Comparison of ENCODE assay signal across 10 cellular contexts in genomic region chr11:126153999-126154398, GRCh38. TPM values are rescaled to one million over a fixed set of nuclear protein-coding genes. Genes with fewer than 3 reads are reported as not detected.
DNase-seq lines count a peak whose midpoint lies in the region; ATAC-seq, FAIRE-seq and TF ChIP-seq lines count a peak whose summit lies in the region.
"Had no signal": no experiment of that assay in that cellular context is flagged by ENCODE, and none has a peak within 500 bp of the region (broad histone marks: within the 10 kb centered on the region; RNA-seq: fewer than 3 reads in every experiment).

No MANE protein-coding gene starts in this region.

- WGBS in HepG2 (ENCODE audit: low lambda C conversion rate) = 93% methylated on average over 6 of the region's 6 CpGs

- DNase-seq in BJ (ENCODE audit: low read depth) (peak; percentile 62), adipocyte (ENCODE audit: low read depth) (peak; percentile 56), HepG2 (ENCODE audit: low spot score) (no peak), GDM1 (lab: John Stamatoyannopoulos, UW) (no peak), HAP-1 (ENCODE audit: low spot score in 2 of 2) (no peak)
- DNase-seq: CD4-positive, alpha-beta T cell; upper lobe of left lung had no signal

- no peak overlapping the region for H3K4me2 ChIP-seq in HepG2 (ENCODE audit: low read depth, low read length)

- ATAC-seq in HepG2 (no peak), HG03354 (IDR thresholded peaks at IDR 0.05; ENCODE audit: poor library complexity, severe bottlenecking, unreplicated experiment) (no peak), HG02763 (IDR thresholded peaks at IDR 0.05; ENCODE audit: unreplicated experiment) (no peak)

- peaks cover 8% of the 10 kb centered on the region for H3K4me1 ChIP-seq in HEK293 (ENCODE audit: control insufficient read depth, insufficient read depth, low read length)
- peaks cover 16% of the 10 kb centered on the region for H3K4me1 ChIP-seq in adipocyte (ENCODE audit: control insufficient read depth, insufficient read depth, low read length)
- peaks cover 70% of the 10 kb centered on the region for H3K4me1 ChIP-seq in HepG2 (ENCODE audit: insufficient read depth, low read length)
- no peaks in the 10 kb centered on the region for H3K4me1 ChIP-seq in HAP-1
- H3K4me1 ChIP-seq: upper lobe of left lung had no signal

- POLR2A ChIA-PET in BJ (lab: Charles Lee) (interaction anchor here (1.7 kb wide), 1 partner anchor 9 kb away, joined by 6 read pairs; no protein-coding TSS in a partner anchor), HEK293 (lab: Yijun Ruan, JAX) (interaction anchor here (0.5 to 1.5 kb wide), 2 partner anchors 15 to 85 kb away, joined by 3 to 8 read pairs; no protein-coding TSS in a partner anchor), HepG2 (lab: Yijun Ruan, JAX) (interaction anchor here (0.6 to 1.4 kb wide), 2 partner anchors 33 to 169 kb away, joined by 3 to 4 read pairs; no protein-coding TSS in a partner anchor)

- TF ChIP-seq POLR2A in HepG2 (IDR thresholded peaks at IDR 0.05; ENCODE audit: insufficient read depth in 1 of 2, low read depth in 2 of 2, low read length in 2 of 2) = no peak

- no peak for FAIRE-seq in HepG2 (lab: Jason Lieb, UNC)

- CTCF ChIA-PET in BJ (lab: Yijun Ruan, JAX) = interaction anchor here (0.9 to 1.4 kb wide), 5 partner anchors 9 to 50 kb away, joined by 3 to 4 read pairs (median 3); no protein-coding TSS in a partner anchor
- CTCF ChIA-PET in HEK293 (lab: Yijun Ruan, JAX) = interaction anchor here (0.9 to 1.9 kb wide), 4 partner anchors 15 to 92 kb away, joined by 3 to 7 read pairs (median 4); no protein-coding TSS in a partner anchor
- CTCF ChIA-PET in HepG2 (lab: Yijun Ruan, JAX; ENCODE audit: low intra/inter-chr PET ratio, low total read pairs) = no interaction called here

- H3K4me3 ChIP-seq in BJ (ENCODE audit: low read depth, low read length) = no peak overlapping the region
- no peak overlapping the region for H3K4me3 ChIP-seq in HEK293 (ENCODE audit: low read depth, low read length)
- H3K4me3 ChIP-seq in adipocyte (ENCODE audit: low read length) = no peak overlapping the region
- H3K4me3 ChIP-seq in HepG2 (replicated peaks in 1 of 3; ENCODE audit: insufficient read depth in 1 of 3, low read depth in 2 of 3, low read length in 3 of 3) = no peak overlapping the region
- no peak overlapping the region for H3K4me3 ChIP-seq in HAP-1
- H3K4me3 ChIP-seq: upper lobe of left lung had no signal

- no peaks in the 10 kb centered on the region for H3K9me3 ChIP-seq in HEK293 (ENCODE audit: control insufficient read depth, insufficient read depth, low read depth, low read length)
- H3K9me3 ChIP-seq in adipocyte (ENCODE audit: control insufficient read depth, low read length) = peaks cover 12% of the 10 kb centered on the region
- H3K9me3 ChIP-seq in HepG2 (ENCODE audit: low read length) = no peaks in the 10 kb centered on the region
- no peaks in the 10 kb centered on the region for H3K9me3 ChIP-seq in HAP-1

- TF ChIP-seq CTCF in BJ (IDR thresholded peaks at IDR 0.05; ENCODE audit: insufficient read depth, low read depth, low read length) (no peak), HEK293 (tag by site-specific recombination; IDR thresholded peaks at IDR 0.05) (no peak), HepG2 (CRISPR knock-in tag; IDR thresholded peaks at IDR 0.05) (no peak)

- in situ Hi-C loops in HepG2 (cut with HindIII; ENCODE audit: extremely low pct_ligation_motif_present, low pct_unique_long_range_greater_than_20kb) (no loop called here), HAP-1 (cut with MboI; ENCODE audit: low sequenced_read_pairs) (no loop called here)

- no peaks in the 10 kb centered on the region for H3K79me2 ChIP-seq in HepG2 (ENCODE audit: insufficient read depth, low read length)

- H3K36me3 ChIP-seq in BJ (ENCODE audit: control insufficient read depth, insufficient read depth, low read length) = no peaks in the 10 kb centered on the region
- no peaks in the 10 kb centered on the region for H3K36me3 ChIP-seq in HEK293 (ENCODE audit: control insufficient read depth in 2 of 2, insufficient read depth in 1 of 2, low read length in 2 of 2)
- H3K36me3 ChIP-seq in adipocyte (ENCODE audit: control insufficient read depth, insufficient read depth, low read length, severe bottlenecking) = no peaks in the 10 kb centered on the region
- H3K36me3 ChIP-seq in HepG2 (replicated peaks in 1 of 2; ENCODE audit: control insufficient read depth in 1 of 2, insufficient read depth in 2 of 2, low read length in 2 of 2) = no peaks in the 10 kb centered on the region
- no peaks in the 10 kb centered on the region for H3K36me3 ChIP-seq in HAP-1 (replicated peaks)
- H3K36me3 ChIP-seq: upper lobe of left lung had no signal

- intact Hi-C loops in HepG2 (cut with micrococcal nuclease; ENCODE audit: unreplicated experiment) = no loop called here

- no TSS peak for BruUV-seq in HepG2 (replicated peaks; lab: Mats Ljungman, UMichigan)

- TF ChIP-seq RAD21 in HepG2 (CRISPR knock-in tag; IDR thresholded peaks at IDR 0.05) = no peak

- H2AFZ ChIP-seq in HepG2 (ENCODE audit: low read length) = no peak overlapping the region

- peaks cover 23% of the 10 kb centered on the region for H3K27me3 ChIP-seq in BJ (ENCODE audit: control insufficient read depth, insufficient read depth, low read length)
- H3K27me3 ChIP-seq in adipocyte (replicated peaks; ENCODE audit: control insufficient read depth, insufficient read depth, low read length) = no peaks in the 10 kb centered on the region
- no peaks in the 10 kb centered on the region for H3K27me3 ChIP-seq in HepG2 (ENCODE audit: control insufficient read depth in 1 of 2, insufficient read depth in 2 of 2, low read length in 2 of 2)
- H3K27me3 ChIP-seq in HAP-1 (ENCODE audit: low read depth) = no peaks in the 10 kb centered on the region
- H3K27me3 ChIP-seq: upper lobe of left lung had no signal

- H3K27ac ChIP-seq in HEK293 (ENCODE audit: extremely low read depth, low read depth, low read length) (no peak overlapping the region), HepG2 (ENCODE audit: extremely low read length, insufficient read depth, low read length) (no peak overlapping the region)
- H3K27ac ChIP-seq: upper lobe of left lung had no signal

- no peak for TF ChIP-seq EP300 in HepG2 (IDR thresholded peaks at IDR 0.05; ENCODE audit: low read depth in 2 of 2, low read length in 2 of 2)
- no peak for TF ChIP-seq EP300 in HepG2 (CRISPR knock-in tag; IDR thresholded peaks at IDR 0.05; ENCODE audit: borderline replicate concordance)

- H3K9ac ChIP-seq in adipocyte (ENCODE audit: low read length) = no peak overlapping the region
- H3K9ac ChIP-seq in HepG2 (ENCODE audit: insufficient read depth, low read depth, low read length) = no peak overlapping the region

- H4K20me1 ChIP-seq in HepG2 (ENCODE audit: insufficient read depth, low read length) = no peaks in the 10 kb centered on the region

RNA-seq across cellular contexts. Expression of gene RPUSD4, which starts 57.5 kb away (rescaled TPM):
- polyA plus RNA-seq in BJ (2011; rRNA removed) (18.9 and 31.8 TPM in 2 replicates), HepG2 (2011; rRNA removed) (51.6 and 52.9 TPM in 2 replicates)
- polyA minus RNA-seq in BJ (2011; rRNA and poly(A)+ RNA removed) = 24.2 and 46.9 TPM in 2 replicates
- total RNA-seq in HepG2 (2016; rRNA removed; fragmentation: Illumina TruSeq; extraction: Trizol) = 45.0 and 45.6 TPM in 2 replicates
- 11.4 and 11.5 TPM in 2 replicates for total RNA-seq in HepG2 (2016; cell fraction: cytosol; rRNA removed; fragmentation: Illumina TruSeq; extraction: Trizol; ENCODE audit: low read depth)
- total RNA-seq in HepG2 (2016; cell fraction: insoluble cytoplasmic fraction; rRNA removed; fragmentation: Illumina TruSeq; extraction: Trizol) = 46.3 and 47.2 TPM in 2 replicates
- total RNA-seq in HepG2 (2016; cell fraction: membrane; rRNA removed; fragmentation: Illumina TruSeq; extraction: Trizol) = 25.9 and 29.8 TPM in 2 replicates
- total RNA-seq in HepG2 (2016; cell fraction: nucleus; rRNA removed; fragmentation: Illumina TruSeq; extraction: Trizol) = 46.8 and 51.8 TPM in 2 replicates
- polyA plus RNA-seq in HepG2 (2011; cell fraction: cytosol; rRNA removed) = 42.4 and 53.0 TPM in 2 replicates
- 68.4 and 69.6 TPM in 2 replicates for polyA plus RNA-seq in HepG2 (2011; cell fraction: nucleus; rRNA removed)
- polyA plus RNA-seq in HepG2 (2012) = 36.1 and 41.1 TPM in 2 replicates
- 6.0 and 7.2 TPM in 2 replicates for polyA plus RNA-seq in HepG2 (2016; cell fraction: cytosol; fragmentation: Illumina TruSeq; extraction: Trizol; ENCODE audit: low read depth)
- 43.9 and 44.1 TPM in 2 replicates for polyA plus RNA-seq in HepG2 (2016; cell fraction: insoluble cytoplasmic fraction; fragmentation: Illumina TruSeq; extraction: Trizol; ENCODE audit: low read depth)
- polyA plus RNA-seq in HepG2 (2016; cell fraction: membrane; fragmentation: Illumina TruSeq; extraction: Trizol; ENCODE audit: low read depth) = 16.2 and 17.9 TPM in 2 replicates
- polyA plus RNA-seq in HepG2 (2016; cell fraction: nucleus; fragmentation: Illumina TruSeq; extraction: Trizol; ENCODE audit: insufficient read depth, low read depth) = 85.9 and 93.8 TPM in 2 replicates
- polyA minus RNA-seq in HepG2 (2011; rRNA and poly(A)+ RNA removed; ENCODE audit: low replicate concordance) = 74.1 and 168 TPM in 2 replicates
- polyA minus RNA-seq in HepG2 (2011; cell fraction: cytosol; rRNA and poly(A)+ RNA removed) = 31.0 and 34.3 TPM in 2 replicates
- 60.8 and 66.2 TPM in 2 replicates for polyA minus RNA-seq in HepG2 (2011; cell fraction: nucleus; rRNA and poly(A)+ RNA removed)

RNA-seq across cellular contexts. Expression of gene FAM118B, which starts 57.6 kb away (rescaled TPM):
- polyA plus RNA-seq in BJ (2011; rRNA removed) = 14.2 and 24.5 TPM in 2 replicates
- 5.2 and 5.5 TPM in 2 replicates for polyA minus RNA-seq in BJ (2011; rRNA and poly(A)+ RNA removed)
- total RNA-seq in HepG2 (2016; rRNA removed; fragmentation: Illumina TruSeq; extraction: Trizol) = 25.7 and 30.9 TPM in 2 replicates
- total RNA-seq in HepG2 (2016; cell fraction: cytosol; rRNA removed; fragmentation: Illumina TruSeq; extraction: Trizol; ENCODE audit: low read depth) = 4.3 and 4.7 TPM in 2 replicates
- 25.2 and 33.9 TPM in 2 replicates for total RNA-seq in HepG2 (2016; cell fraction: insoluble cytoplasmic fraction; rRNA removed; fragmentation: Illumina TruSeq; extraction: Trizol)
- 11.4 and 12.1 TPM in 2 replicates for total RNA-seq in HepG2 (2016; cell fraction: membrane; rRNA removed; fragmentation: Illumina TruSeq; extraction: Trizol)
- 17.6 and 18.5 TPM in 2 replicates for total RNA-seq in HepG2 (2016; cell fraction: nucleus; rRNA removed; fragmentation: Illumina TruSeq; extraction: Trizol)
- polyA plus RNA-seq in HepG2 (2011; rRNA removed) = 10.2 and 10.4 TPM in 2 replicates
- 6.6 and 10.7 TPM in 2 replicates for polyA plus RNA-seq in HepG2 (2011; cell fraction: cytosol; rRNA removed)
- 3.4 and 4.2 TPM in 2 replicates for polyA plus RNA-seq in HepG2 (2011; cell fraction: nucleus; rRNA removed)
- 8.2 and 8.8 TPM in 2 replicates for polyA plus RNA-seq in HepG2 (2012)
- 3.3 and 3.4 TPM in 2 replicates for polyA plus RNA-seq in HepG2 (2016; cell fraction: cytosol; fragmentation: Illumina TruSeq; extraction: Trizol; ENCODE audit: low read depth)
- polyA plus RNA-seq in HepG2 (2016; cell fraction: insoluble cytoplasmic fraction; fragmentation: Illumina TruSeq; extraction: Trizol; ENCODE audit: low read depth) = 27.7 and 31.2 TPM in 2 replicates
- 6.7 and 7.0 TPM in 2 replicates for polyA plus RNA-seq in HepG2 (2016; cell fraction: membrane; fragmentation: Illumina TruSeq; extraction: Trizol; ENCODE audit: low read depth)
- polyA plus RNA-seq in HepG2 (2016; cell fraction: nucleus; fragmentation: Illumina TruSeq; extraction: Trizol; ENCODE audit: insufficient read depth, low read depth) = 14.7 and 15.9 TPM in 2 replicates
- polyA minus RNA-seq in HepG2 (2011; rRNA and poly(A)+ RNA removed; ENCODE audit: low replicate concordance) = 2.5 and 4.9 TPM in 2 replicates
- 3.3 and 6.6 TPM in 2 replicates for polyA minus RNA-seq in HepG2 (2011; cell fraction: cytosol; rRNA and poly(A)+ RNA removed)
- 10.6 and 13.4 TPM in 2 replicates for polyA minus RNA-seq in HepG2 (2011; cell fraction: nucleus; rRNA and poly(A)+ RNA removed)

Comparison
In these comparisons a context has a peak if more than half of its experiments do, and no peak if none do; other contexts are left out.
1. DNase-seq: peak in BJ (single experiment) and adipocyte (single experiment); none in HepG2 (single experiment), GDM1 (single experiment) and HAP-1 (0 of 2).